Comparison of ENCODE assay signal across 19 cellular contexts in genomic region chr17:67210915-67211314, GRCh38. TPM values are rescaled to one million over a fixed set of nuclear protein-coding genes. Genes with fewer than 3 reads are reported as not detected.
DNase-seq lines count a peak whose midpoint lies in the region; ATAC-seq and TF ChIP-seq lines count a peak whose summit lies in the region.
"Had no signal": no experiment of that assay in that cellular context is flagged by ENCODE, and none has a peak within 500 bp of the region (broad histone marks: within the 10 kb centered on the region; RNA-seq: fewer than 3 reads in every experiment).

No MANE protein-coding gene starts in this region.

- intact Hi-C loops in left colon (cut with DNase I, micrococcal nuclease), result no loop called here
- intact Hi-C loops in left cardiac atrium (cut with DNase I), result no loop called here

- no peak for TF ChIP-seq CTCF in HL-60 (IDR thresholded peaks at IDR 0.05; ENCODE audit: insufficient read depth, low read length)

- H3K36me3 ChIP-seq in SK-N-MC (ENCODE audit: insufficient read depth, low read length) (peaks cover 16% of the 10 kb centered on the region), subcutaneous abdominal adipose tissue (ENCODE audit: control insufficient read depth in 5 of 5, insufficient read depth in 5 of 5, low read length in 5 of 5) (peaks cover 0 to 11% (median 8%) of the 10 kb centered on the region in 5 donors)

- no peak for DNase-seq in HL-60 (ENCODE audit: low read depth in 1 of 2, low spot score in 1 of 2)
- no peak for DNase-seq in SK-N-MC (ENCODE audit: low read depth, low spot score)
- DNase-seq in left colon, result no peak
- DNase-seq in left cardiac atrium, result no peak
- DNase-seq in COLO668 (lab: John Stamatoyannopoulos, UW; ENCODE audit: unreplicated experiment), result no peak
- DNase-seq: 8988T; ACHN; AML-193; C1 segment of cervical spinal cord; Caco-2; CD4-positive, alpha-beta memory T cell; DMS153; DND-41; H9 had no signal

- H3K27ac ChIP-seq in HL-60 (replicated peaks), result peak overlapping the region; percentile 36
- peak overlapping the region; percentile 70; the same call in 1 of the 2 replicates for H3K27ac ChIP-seq in SK-N-MC
- peak overlapping the region; percentile 83 for H3K27ac ChIP-seq in subcutaneous abdominal adipose tissue (ENCODE audit: low read depth, low read length)
- H3K27ac ChIP-seq: A549 had no signal

- H3K4me3 ChIP-seq in HL-60 (replicated peaks; ENCODE audit: insufficient read depth, low read length), result no peak overlapping the region
- H3K4me3 ChIP-seq in SK-N-MC, result no peak overlapping the region
- no peak overlapping the region for H3K4me3 ChIP-seq in subcutaneous abdominal adipose tissue (ENCODE audit: low read depth in 1 of 5, low read length in 5 of 5)
- H3K4me3 ChIP-seq: A549, GM23338 had no signal

- ATAC-seq in left colon, result peak; percentile 60
- no peak for ATAC-seq in GM18511 (IDR thresholded peaks at IDR 0.05; ENCODE audit: unreplicated experiment)
- ATAC-seq in left cardiac atrium, result no peak
- ATAC-seq: A549, GM23338, HCT116 had no signal

- H3K9me3 ChIP-seq in SK-N-MC (ENCODE audit: low read depth, low read length), result no peaks in the 10 kb centered on the region
- no peaks in the 10 kb centered on the region for H3K9me3 ChIP-seq in subcutaneous abdominal adipose tissue (ENCODE audit: control insufficient read depth in 5 of 5, low read length in 5 of 5)
- H3K9me3 ChIP-seq: A549, Caco-2 had no signal

- peaks cover 0 to 42% (median 21%) of the 10 kb centered on the region in 5 donors for H3K4me1 ChIP-seq in subcutaneous abdominal adipose tissue (ENCODE audit: control insufficient read depth in 5 of 5, insufficient read depth in 5 of 5, low read length in 5 of 5)

- H3K27me3 ChIP-seq in HL-60 (ENCODE audit: insufficient read depth, poor library complexity, severe bottlenecking) (no peaks in the 10 kb centered on the region), subcutaneous abdominal adipose tissue (ENCODE audit: control insufficient read depth in 5 of 5, insufficient read depth in 4 of 5, low read length in 5 of 5) (no peaks in the 10 kb centered on the region)

- no peak overlapping the region for H3K9ac ChIP-seq in SK-N-MC (ENCODE audit: insufficient read length)
- H3K9ac ChIP-seq in subcutaneous abdominal adipose tissue (ENCODE audit: low read length in 5 of 5), result no peak overlapping the region

RNA-seq across cellular contexts. Expression of gene HELZ, which starts 34.1 kb away (rescaled TPM):
- total RNA-seq in left colon (10 to 100 TPM; 43.7 to 51.5 TPM), left cardiac atrium (10 to 100 TPM; 34.5 to 36.0 TPM)
